In genomic region chr12:101925352-101925751, GRCh38 we compare ENCODE assay signal across 9 cellular contexts. TPM values are rescaled to one million over a fixed set of nuclear protein-coding genes. Genes with fewer than 3 reads are reported as not detected.
DNase-seq lines count a peak whose midpoint lies in the region; ATAC-seq and TF ChIP-seq lines count a peak whose summit lies in the region.
"Had no signal": no experiment of that assay in that cellular context is flagged by ENCODE, and none has a peak within 500 bp of the region (broad histone marks: within the 10 kb centered on the region; RNA-seq: fewer than 3 reads in every experiment).

No MANE protein-coding gene starts in this region.

- H3K27ac ChIP-seq in skeletal muscle tissue (ENCODE audit: low read depth, low read length): peak overlapping the region; percentile 57

- TF ChIP-seq CTCF in endothelial cell (IDR thresholded peaks at IDR 0.05; ENCODE audit: unreplicated experiment): no peak

- peaks cover 0 to 6% (median 0%) of the 10 kb centered on the region in 3 donors for H3K36me3 ChIP-seq in skeletal muscle tissue (ENCODE audit: control insufficient read depth in 3 of 3, insufficient read depth in 3 of 3, low read length in 3 of 3)
- H3K36me3 ChIP-seq in HAP-1 (replicated peaks): no peaks in the 10 kb centered on the region

- no peak overlapping the region for H3K4me3 Mint-ChIP-seq in endothelial cell (ENCODE audit: unreplicated experiment)
- no peak overlapping the region for H3K4me3 Mint-ChIP-seq in stimulated activated naive B cell treated with anti-CD40 and anti-IgM and Interleukin-4, amounts not matched to agents 10 μg/mL and 1 μg/mL and 100 μg/mL, for 72 hours

- intact Hi-C loops in Right ventricle myocardium superior (cut with DNase I): no loop called here

- H3K9ac ChIP-seq in skeletal muscle tissue (ENCODE audit: low read depth in 1 of 3, low read length in 3 of 3): no peak overlapping the region

- in situ Hi-C loops in HAP-1 (cut with MboI; ENCODE audit: low sequenced_read_pairs): loop anchor here (25.0 kb wide), 2 partner anchors 562 to 862 kb away; partner anchors contain the start of gene IGF1

- no peaks in the 10 kb centered on the region for H3K27me3 Mint-ChIP-seq in endothelial cell (ENCODE audit: unreplicated experiment)
- no peaks in the 10 kb centered on the region for H3K27me3 Mint-ChIP-seq in stimulated activated naive B cell treated with anti-CD40 and anti-IgM and Interleukin-4, amounts not matched to agents 10 μg/mL and 1 μg/mL and 100 μg/mL, for 72 hours

- no peaks in the 10 kb centered on the region for H3K9me3 Mint-ChIP-seq in endothelial cell (ENCODE audit: unreplicated experiment)
- H3K9me3 Mint-ChIP-seq in stimulated activated naive B cell treated with anti-CD40 and anti-IgM and Interleukin-4, amounts not matched to agents 10 μg/mL and 1 μg/mL and 100 μg/mL, for 72 hours: peaks cover 11 to 12% of the 10 kb centered on the region in 2 donors

- H3K9me3 ChIP-seq in skeletal muscle tissue (ENCODE audit: control insufficient read depth in 3 of 3, low read length in 3 of 3) (no peaks in the 10 kb centered on the region), HAP-1 (no peaks in the 10 kb centered on the region)

- H3K4me1 Mint-ChIP-seq in endothelial cell (ENCODE audit: unreplicated experiment): no peaks in the 10 kb centered on the region
- H3K4me1 Mint-ChIP-seq in stimulated activated naive B cell treated with anti-CD40 and anti-IgM and Interleukin-4, amounts not matched to agents 10 μg/mL and 1 μg/mL and 100 μg/mL, for 72 hours: peaks cover 29 to 74% of the 10 kb centered on the region in 2 donors

- no peaks in the 10 kb centered on the region for H3K27me3 ChIP-seq in skeletal muscle tissue (ENCODE audit: control insufficient read depth in 3 of 3, insufficient read depth in 3 of 3, low read length in 3 of 3)
- H3K27me3 ChIP-seq in HAP-1 (ENCODE audit: low read depth): no peaks in the 10 kb centered on the region; the same call in 1 of the 2 replicates

- DNase-seq in GM04504 (ENCODE audit: low read depth) (peak; percentile 97), SKM-1 treated with dmso at 0.1 percent for 144 hours (lab: John Stamatoyannopoulos, UW; ENCODE audit: unreplicated experiment) (peak; percentile 53), Right ventricle myocardium superior (peak; percentile 59), HAP-1 (ENCODE audit: low spot score in 2 of 2) (no peak), endothelial cell (ENCODE audit: low spot score) (no peak), NCI-H2171 (lab: John Stamatoyannopoulos, UW) (no peak)
- DNase-seq in stimulated activated naive B cell treated with anti-CD40 and anti-IgM and Interleukin-4, amounts not matched to agents 10 μg/mL and 1 μg/mL and 100 μg/mL, for 72 hours: no peak
- DNase-seq: stimulated activated CD4-positive, alpha-beta T cell treated with anti-CD3 and anti-CD28 coated beads, Interleukin-4, amount 100 ng/mL, for 4 hours had no signal

- ATAC-seq in Right ventricle myocardium superior (ENCODE audit: poor library complexity): peak; percentile 97
- ATAC-seq in stimulated activated naive B cell treated with anti-CD40 and anti-IgM and Interleukin-4, amounts not matched to agents 10 μg/mL and 1 μg/mL and 100 μg/mL, for 72 hours (replicated peaks): no peak

- H3K4me1 ChIP-seq in skeletal muscle tissue (ENCODE audit: control insufficient read depth in 3 of 3, insufficient read depth in 3 of 3, low read length in 3 of 3) (no peaks in the 10 kb centered on the region), HAP-1 (no peaks in the 10 kb centered on the region)

- no peak overlapping the region for H3K4me3 ChIP-seq in skeletal muscle tissue (ENCODE audit: low read length in 3 of 3)
- H3K4me3 ChIP-seq in HAP-1: no peak overlapping the region

- H3K27ac Mint-ChIP-seq in endothelial cell (ENCODE audit: unreplicated experiment): no peak overlapping the region
- H3K27ac Mint-ChIP-seq in stimulated activated naive B cell treated with anti-CD40 and anti-IgM and Interleukin-4, amounts not matched to agents 10 μg/mL and 1 μg/mL and 100 μg/mL, for 72 hours: no peak overlapping the region

- H3K36me3 Mint-ChIP-seq in endothelial cell (ENCODE audit: low read depth, unreplicated experiment): peaks cover 14% of the 10 kb centered on the region
- H3K36me3 Mint-ChIP-seq in stimulated activated naive B cell treated with anti-CD40 and anti-IgM and Interleukin-4, amounts not matched to agents 10 μg/mL and 1 μg/mL and 100 μg/mL, for 72 hours: peaks cover 23 to 33% of the 10 kb centered on the region in 2 donors

RNA-seq across cellular contexts. Expression of gene DRAM1, which starts 48.0 kb away (rescaled TPM):
- 5.0 TPM for total RNA-seq in Right ventricle myocardium superior
- total RNA-seq in skeletal muscle tissue: 3.7 TPM
- 26.9 TPM for total RNA-seq in endothelial cell (ENCODE audit: unreplicated experiment)

Comparison
In these comparisons a context has a peak if more than half of its experiments do, and no peak if none do; other contexts are left out.
1. DNase-seq: peak in GM04504 (single experiment), SKM-1 treated with dmso at 0.1 percent for 144 hours (single experiment) and Right ventricle myocardium superior (single experiment); none in HAP-1 (0 of 2), endothelial cell (single experiment), NCI-H2171 (single experiment) and stimulated activated naive B cell treated with anti-CD40 and anti-IgM and Interleukin-4, amounts not matched to agents 10 μg/mL and 1 μg/mL and 100 μg/mL, for 72 hours (single experiment).